Comparison of ENCODE assay signal across 8 cellular contexts in the genomic region with DNA sequence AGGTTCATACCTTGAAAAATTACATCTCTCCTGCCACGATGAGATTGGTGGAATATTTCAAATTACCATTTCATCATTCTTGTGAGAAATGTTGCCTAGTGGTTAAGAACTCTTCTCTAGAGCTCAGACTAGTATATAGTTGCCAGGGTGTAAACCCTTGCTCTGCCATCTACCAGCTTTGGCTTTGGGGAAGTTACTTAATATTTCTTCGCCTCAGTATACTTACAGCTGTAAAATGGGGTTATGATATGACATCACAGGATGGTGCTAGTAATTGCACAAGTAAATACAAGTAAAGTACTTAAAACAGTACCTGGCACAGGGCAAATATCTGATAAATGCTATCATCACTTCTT. TPM values are rescaled to one million over a fixed set of nuclear protein-coding genes. Genes with fewer than 3 reads are reported as not detected.
DNase-seq lines count a peak whose midpoint lies in the region; ATAC-seq, FAIRE-seq and TF ChIP-seq lines count a peak whose summit lies in the region.

No MANE protein-coding gene starts in this region.

- TF ChIP-seq CTCF in GM12865 (IDR thresholded peaks at IDR 0.05; ENCODE audit: insufficient read depth, low read depth, low read length, missing control alignments): no peak
- TF ChIP-seq CTCF in IMR-90 (conservative IDR thresholded peaks at IDR 0.05; ENCODE audit: low read depth, low read length): no peak
- no peak for TF ChIP-seq CTCF in kidney (IDR thresholded peaks at IDR 0.05; ENCODE audit: borderline replicate concordance, extremely low read depth, insufficient read depth)
- no peak for TF ChIP-seq CTCF in tibial artery (IDR thresholded peaks at IDR 0.05)

- H3K79me1 ChIP-seq in IMR-90 (ENCODE audit: low read depth in 1 of 2, low read length in 2 of 2): peaks cover 13 to 40% of the 10 kb centered on the region in 2 experiments

- peak overlapping the region; percentile 99 for H3K4me3 Mint-ChIP-seq in activated naive CD8-positive, alpha-beta T cell treated with anti-CD3 and anti-CD28 coated beads for 36 hours

- H3K9me1 ChIP-seq in IMR-90 (ENCODE audit: insufficient read depth, low read length): peaks cover 7% of the 10 kb centered on the region; the same call in 1 of the 2 replicates

- H2AFZ ChIP-seq in IMR-90 (replicated peaks; ENCODE audit: low read length, poor library complexity): no peak overlapping the region

- H4K20me1 ChIP-seq in IMR-90 (ENCODE audit: insufficient read depth, low read length): peaks cover 9% of the 10 kb centered on the region; the same call in 1 of the 2 replicates

- POLR2A ChIA-PET in IMR-90 (lab: Charles Lee; ENCODE audit: unreplicated experiment): interaction anchor here (0.6 kb wide), 1 partner anchor 10 kb away, joined by 3 read pairs; no protein-coding TSS in a partner anchor

- no peak overlapping the region for H2BK20ac ChIP-seq in IMR-90 (ENCODE audit: low read depth, low read length)

- dilution Hi-C loops in IMR-90 (cut with HindIII; ENCODE audit: low sequenced_read_pairs, unreplicated experiment): no loop called here

- no peak overlapping the region for H2AK9ac ChIP-seq in IMR-90 (replicated peaks; ENCODE audit: low read depth, low read length, poor library complexity)

- ATAC-seq in IMR-90 (ENCODE audit: low read depth): no peak

- no peak overlapping the region for H4K91ac ChIP-seq in IMR-90 (ENCODE audit: insufficient read depth, low read depth, low read length)

- CTCF ChIA-PET in IMR-90 (lab: Yijun Ruan, JAX): interaction anchor here (0.8 kb wide), 1 partner anchor 128 kb away, joined by 3 read pairs; no protein-coding TSS in a partner anchor

- H3K4me1 Mint-ChIP-seq in activated naive CD8-positive, alpha-beta T cell treated with anti-CD3 and anti-CD28 coated beads for 36 hours: peaks cover 37% of the 10 kb centered on the region

- FAIRE-seq in kidney (lab: Jason Lieb, UNC): no peak

- H3K4me1 ChIP-seq in IMR-90 (ENCODE audit: control insufficient read depth, insufficient read depth, low read length) (no peaks in the 10 kb centered on the region), kidney (ENCODE audit: control insufficient read depth in 1 of 2, insufficient read depth in 1 of 2, low read depth in 1 of 2, low read length in 2 of 2) (peaks cover 8 to 13% of the 10 kb centered on the region in 2 donors), tibial artery (peaks cover 0 to 70% (median 34%) of the 10 kb centered on the region in 4 donors)

- H3K36me3 ChIP-seq in IMR-90 (ENCODE audit: control insufficient read depth, insufficient read depth, low read length) (no peaks in the 10 kb centered on the region), kidney (ENCODE audit: control insufficient read depth in 1 of 2, insufficient read depth in 2 of 2, low read length in 2 of 2) (no peaks in the 10 kb centered on the region), tibial artery (no peaks in the 10 kb centered on the region)

- H3K9me3 ChIP-seq in IMR-90 (ENCODE audit: control insufficient read depth, insufficient read depth, low read length) (no peaks in the 10 kb centered on the region), kidney (ENCODE audit: control insufficient read depth in 1 of 2, low read length in 2 of 2) (no peaks in the 10 kb centered on the region), tibial artery (no peaks in the 10 kb centered on the region)

- intact Hi-C loops in IMR-90 (cut with micrococcal nuclease) (loop anchor here (5.0 to 10.0 kb wide), 3 partner anchors 284 to 588 kb away; no protein-coding TSS in a partner anchor), kidney (cut with DNase I) (no loop called here), tibial artery (cut with DNase I; ENCODE audit: low total_unique reads) (no loop called here)

- no peak overlapping the region for H2BK5ac ChIP-seq in IMR-90 (ENCODE audit: low read depth, low read length, poor library complexity, severe bottlenecking)

- TF ChIP-seq RAD21 in IMR-90 (IDR thresholded peaks at IDR 0.05; ENCODE audit: low read length): no peak

- H3K4me3 ChIP-seq in GM12865 (ENCODE audit: low read depth, low read length): peak overlapping the region; percentile 66
- peak overlapping the region; percentile 97; the same call in 1 of the 2 replicates for H3K4me3 ChIP-seq in IMR-90 (ENCODE audit: insufficient read depth, low read depth, low read length)
- peak overlapping the region; percentile 75 to 86 for H3K4me3 ChIP-seq in kidney (ENCODE audit: low read length in 2 of 2)
- H3K4me3 ChIP-seq in tibial artery: peak overlapping the region; percentile 96 to 98

- H2AK5ac ChIP-seq in IMR-90 (ENCODE audit: low read depth, low read length): no peak overlapping the region

- in situ Hi-C loops in IMR-90 (cut with MboI; ENCODE audit: low sequenced_read_pairs): no loop called here

- peak overlapping the region; percentile 98 for H3K4me2 ChIP-seq in IMR-90 (ENCODE audit: low read depth, low read length)

- H3K56ac ChIP-seq in IMR-90 (ENCODE audit: extremely low read depth, insufficient read depth, low read length): no peak overlapping the region

- TF ChIP-seq POLR2A in IMR-90 (IDR thresholded peaks at IDR 0.05; ENCODE audit: low read depth, low read length): no peak

- no peak overlapping the region for H3K4ac ChIP-seq in IMR-90 (ENCODE audit: low read depth, low read length)

- no CpG with 5 or more reads among the region's 2 CpGs for WGBS in IMR-90 (ENCODE audit: extremely low coverage in 2 of 2, insufficient read length in 1 of 2), 2 experiments

- H3K23ac ChIP-seq in IMR-90 (ENCODE audit: low read depth, low read length): 0 out of 2 replicates have a peak overlapping the region, but pooled peaks have one; percentile 28

- no peak overlapping the region for H4K5ac ChIP-seq in IMR-90 (ENCODE audit: low read depth, low read length)

- peaks cover 21% of the 10 kb centered on the region for H3K36me3 Mint-ChIP-seq in activated naive CD8-positive, alpha-beta T cell treated with anti-CD3 and anti-CD28 coated beads for 36 hours

- H3K27ac Mint-ChIP-seq in activated naive CD8-positive, alpha-beta T cell treated with anti-CD3 and anti-CD28 coated beads for 36 hours: peak overlapping the region; percentile 95

- H3K9me3 Mint-ChIP-seq in activated naive CD8-positive, alpha-beta T cell treated with anti-CD3 and anti-CD28 coated beads for 36 hours: no peaks in the 10 kb centered on the region

- BruUV-seq in IMR-90 (replicated peaks; lab: Mats Ljungman, UMichigan): no TSS peak

- H3K27me3 Mint-ChIP-seq in activated naive CD8-positive, alpha-beta T cell treated with anti-CD3 and anti-CD28 coated beads for 36 hours: peaks cover 6% of the 10 kb centered on the region

- no peak overlapping the region for H4K8ac ChIP-seq in IMR-90 (ENCODE audit: low read depth in 2 of 2, low read length in 2 of 2)

- DNase-seq in GM12865 (ENCODE audit: low read depth) (peak; percentile 55), IMR-90 (no peak), kidney (no peak), tibial artery (no peak), ecto neural progenitor cell (ENCODE audit: low spot score) (no peak), NCI-H1417 (lab: John Stamatoyannopoulos, UW) (no peak), NK-92 (lab: John Stamatoyannopoulos, UW; ENCODE audit: unreplicated experiment) (no peak)
- DNase-seq in activated naive CD8-positive, alpha-beta T cell treated with anti-CD3 and anti-CD28 coated beads for 36 hours: no peak

- no peak overlapping the region for H2BK15ac ChIP-seq in IMR-90 (ENCODE audit: low read depth, low read length)

- H3K27ac ChIP-seq in IMR-90 (ENCODE audit: insufficient read depth, low read length): no peak overlapping the region
- no peak overlapping the region for H3K27ac ChIP-seq in kidney (ENCODE audit: low read depth in 2 of 2, low read length in 2 of 2)
- peak overlapping the region; percentile 98 for H3K27ac ChIP-seq in tibial artery

- H3K27me3 ChIP-seq in IMR-90 (ENCODE audit: control insufficient read depth, insufficient read depth, low read length) (no peaks in the 10 kb centered on the region), tibial artery (no peaks in the 10 kb centered on the region)

- H3K9ac ChIP-seq in IMR-90 (ENCODE audit: low read depth, low read length): peak overlapping the region; percentile 67; the same call in 1 of the 2 replicates
- H3K9ac ChIP-seq in kidney (ENCODE audit: low read length in 2 of 2): peak overlapping the region; percentile 20 to 83

- H2BK120ac ChIP-seq in IMR-90 (ENCODE audit: low read depth, low read length): no peak overlapping the region

- H3K18ac ChIP-seq in IMR-90 (ENCODE audit: low read depth, low read length): no peak overlapping the region

- H3K14ac ChIP-seq in IMR-90 (replicated peaks; ENCODE audit: low read depth, low read length): peak overlapping the region; percentile 16; the same call in 1 of the 2 replicates

TF ChIP-seq in IMR-90, 13 proteins besides CTCF, POLR2A, EP300 and RAD21 (continues in another document):
- TF ChIP-seq RCOR1 (IDR thresholded peaks at IDR 0.05; ENCODE audit: insufficient replicate concordance, low read length) (no peak), RFX5 (IDR thresholded peaks at IDR 0.05; ENCODE audit: low read depth, low read length) (no peak), MAFK (IDR thresholded peaks at IDR 0.05; ENCODE audit: low read depth, low read length) (no peak), FOS (IDR thresholded peaks at IDR 0.05; ENCODE audit: low read depth, low read length) (no peak), MAZ (IDR thresholded peaks at IDR 0.05; ENCODE audit: borderline replicate concordance, low read depth, low read length) (no peak), BHLHE40 (IDR thresholded peaks at IDR 0.05; ENCODE audit: low read depth, low read length) (no peak)
- TF ChIP-seq, protein P1, sequence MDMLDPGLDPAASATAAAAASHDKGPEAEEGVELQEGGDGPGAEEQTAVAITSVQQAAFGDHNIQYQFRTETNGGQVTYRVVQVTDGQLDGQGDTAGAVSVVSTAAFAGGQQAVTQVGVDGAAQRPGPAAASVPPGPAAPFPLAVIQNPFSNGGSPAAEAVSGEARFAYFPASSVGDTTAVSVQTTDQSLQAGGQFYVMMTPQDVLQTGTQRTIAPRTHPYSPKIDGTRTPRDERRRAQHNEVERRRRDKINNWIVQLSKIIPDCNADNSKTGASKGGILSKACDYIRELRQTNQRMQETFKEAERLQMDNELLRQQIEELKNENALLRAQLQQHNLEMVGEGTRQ (IDR thresholded peaks at IDR 0.05; ENCODE audit: low read depth, low read length): no peak

RNA-seq across cellular contexts. Expression of a gene that starts 1.5 kb away (rescaled TPM):
- 16.7 and 20.3 TPM in 2 replicates for total RNA-seq in IMR-90 (2012; rRNA removed)
- 4.1 and 4.8 TPM in 2 replicates for polyA plus RNA-seq in IMR-90 (2012; rRNA removed)
- polyA plus RNA-seq in IMR-90 (2012; cell fraction: cytosol; rRNA removed): 1.00 and 2.2 TPM in 2 replicates
- polyA plus RNA-seq in IMR-90 (2012; cell fraction: nucleus; rRNA removed; ENCODE audit: low replicate concordance): 1.3 and 5.2 TPM in 2 replicates
- total RNA-seq in activated naive CD8-positive, alpha-beta T cell treated with anti-CD3 and anti-CD28 coated beads for 36 hours: 10 to 100 TPM; 14.3 to 14.6 TPM
- 23.1 TPM for total RNA-seq in kidney
- polyA plus RNA-seq in kidney (ENCODE audit: insufficient read depth, low read depth, low replicate concordance): 4.0 TPM

Comparison
In these comparisons a context has a peak if more than half of its experiments do, and no peak if none do; other contexts are left out.
1. H3K27ac ChIP-seq: peak in tibial artery (2 of 2); none in IMR-90 (single experiment) and kidney (0 of 2).
2. Peak in every context shown above with its lines, with median percentiles within 50 percentile points of each other: H3K4me3 ChIP-seq.